10 cellular contexts compared by ENCODE assay signal in the genomic region with DNA sequence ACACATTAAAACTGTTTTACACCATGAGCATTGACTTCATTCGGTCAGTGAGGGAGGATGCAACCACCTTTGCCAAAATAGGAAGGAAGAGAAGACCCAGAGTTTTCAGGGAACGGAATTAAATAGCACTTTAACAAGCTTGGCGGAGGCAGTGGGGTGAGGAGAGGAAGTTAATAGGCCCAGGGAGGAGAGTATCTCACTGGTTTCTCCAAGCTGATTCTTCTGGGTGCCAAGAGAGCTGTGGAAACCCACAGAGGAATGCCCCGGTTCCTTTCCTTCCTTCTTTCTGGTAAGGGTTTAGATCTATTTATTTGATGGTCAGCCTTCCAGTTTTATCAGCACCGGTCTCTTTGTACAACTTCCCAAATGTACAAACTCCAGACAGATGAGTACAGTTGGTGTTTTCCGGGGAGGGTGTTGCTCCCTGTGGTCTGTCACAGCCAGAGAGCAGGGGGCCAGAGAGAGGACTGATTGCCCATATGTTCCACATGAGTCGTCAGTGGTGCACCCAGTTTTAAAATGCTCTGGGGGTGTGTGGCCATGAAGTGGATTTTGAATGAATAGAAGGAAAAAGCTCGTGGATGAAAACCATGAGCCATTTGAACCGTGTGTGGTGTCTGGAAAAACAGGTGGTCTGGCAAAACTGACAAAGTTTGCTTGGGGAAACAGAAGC. TPM values are rescaled to one million over a fixed set of nuclear protein-coding genes. Genes with fewer than 3 reads are reported as not detected.
A peak's percentile ranks its signal among the peaks of the same experiment; 100 is the strongest.
DNase-seq lines count a peak whose midpoint lies in the region; ATAC-seq, FAIRE-seq and TF ChIP-seq lines count a peak whose summit lies in the region.
"Had no signal": no experiment of that assay in that cellular context is flagged by ENCODE, and none has a peak within 500 bp of the region (broad histone marks: within the 10 kb centered on the region; RNA-seq: fewer than 3 reads in every experiment).

No MANE protein-coding gene starts in this region.

- no peaks in the 10 kb centered on the region for H3K27me3 ChIP-seq in BLaER1

- peak overlapping the region; percentile 41; the same call in 1 of the 2 replicates for H3K9ac ChIP-seq in BLaER1

- peak overlapping the region; percentile 82 for H3K4me2 ChIP-seq in BLaER1

- peak overlapping the region; percentile 95 for H3K27ac Mint-ChIP-seq in activated naive CD4-positive, alpha-beta T cell treated with anti-CD3 and anti-CD28 coated beads, Interleukin-2, amount 50 U/mL, for 24 hours
- H3K27ac Mint-ChIP-seq in nephron progenitor cell = no peak overlapping the region

- peak overlapping the region; percentile 79 for H3K4me3 Mint-ChIP-seq in activated naive CD4-positive, alpha-beta T cell treated with anti-CD3 and anti-CD28 coated beads, Interleukin-2, amount 50 U/mL, for 24 hours
- peak overlapping the region; percentile 44 for H3K4me3 Mint-ChIP-seq in nephron progenitor cell

- no peak for DNase-seq in GM12891 (ENCODE audit: insufficient read length, low spot score)
- no peak for DNase-seq in nephron progenitor cell
- no peak for DNase-seq in NCI-H774 (lab: John Stamatoyannopoulos, UW)
- DNase-seq in NCI-H446 (lab: John Stamatoyannopoulos, UW) = no peak
- no peak for DNase-seq in effector CD4-positive, alpha-beta T cell

- H3K36me3 Mint-ChIP-seq in activated naive CD4-positive, alpha-beta T cell treated with anti-CD3 and anti-CD28 coated beads, Interleukin-2, amount 50 U/mL, for 24 hours = peaks cover 7% of the 10 kb centered on the region
- no peaks in the 10 kb centered on the region for H3K36me3 Mint-ChIP-seq in nephron progenitor cell (ENCODE audit: low read depth)

- H3K4me3 ChIP-seq in BLaER1 = no peak overlapping the region

- H3K4me1 Mint-ChIP-seq in activated naive CD4-positive, alpha-beta T cell treated with anti-CD3 and anti-CD28 coated beads, Interleukin-2, amount 50 U/mL, for 24 hours = peaks cover 96% of the 10 kb centered on the region
- peaks cover 24% of the 10 kb centered on the region for H3K4me1 Mint-ChIP-seq in nephron progenitor cell

- H3K9me3 Mint-ChIP-seq in activated naive CD4-positive, alpha-beta T cell treated with anti-CD3 and anti-CD28 coated beads, Interleukin-2, amount 50 U/mL, for 24 hours = no peaks in the 10 kb centered on the region
- H3K9me3 Mint-ChIP-seq in nephron progenitor cell = no peaks in the 10 kb centered on the region

- H3K9me3 ChIP-seq in BLaER1 = no peaks in the 10 kb centered on the region

- no peak for TF ChIP-seq CTCF in nephron progenitor cell (IDR thresholded peaks at IDR 0.05)

- H3K27ac ChIP-seq in BLaER1 = peak overlapping the region; percentile 51
- H3K27ac ChIP-seq: VCaP had no signal

- no peaks in the 10 kb centered on the region for H3K36me3 ChIP-seq in BLaER1

- H4K20me1 ChIP-seq in BLaER1 = peaks cover 56% of the 10 kb centered on the region; the same call in 1 of the 2 replicates

- ATAC-seq in HG02938 (IDR thresholded peaks at IDR 0.05; ENCODE audit: unreplicated experiment) = no peak

- peak; percentile 62 for FAIRE-seq in GM12891 (lab: Jason Lieb, UNC)
- FAIRE-seq: astrocyte had no signal

- no peak for TF ChIP-seq POLR2A in GM12891 (IDR thresholded peaks at IDR 0.05; ENCODE audit: low read depth, low read length)

- H3K27me3 Mint-ChIP-seq in activated naive CD4-positive, alpha-beta T cell treated with anti-CD3 and anti-CD28 coated beads, Interleukin-2, amount 50 U/mL, for 24 hours = no peaks in the 10 kb centered on the region
- H3K27me3 Mint-ChIP-seq in nephron progenitor cell (ENCODE audit: low read depth, poor library complexity) = peaks cover 3% of the 10 kb centered on the region

- H3K4me1 ChIP-seq in BLaER1 = peaks cover 91% of the 10 kb centered on the region

TF ChIP-seq in GM12891, 5 proteins besides CTCF, POLR2A, EP300 and RAD21:
- no peak for TF ChIP-seq TAF1 (IDR thresholded peaks at IDR 0.05; ENCODE audit: low read depth, low read length)
- TF ChIP-seq PAX5 (IDR thresholded peaks at IDR 0.05; ENCODE audit: insufficient read depth, low read length, severe bottlenecking) = no peak
- peak; percentile 22; the same call in 1 of the 2 replicates for TF ChIP-seq SPI1 (IDR thresholded peaks at IDR 0.05; ENCODE audit: low read depth, low read length)
TF ChIP-seq in GM12891: peak in this region for 1.

RNA-seq across cellular contexts. Expression of a gene that starts 26.5 kb away (rescaled TPM):
- polyA plus RNA-seq in GM12891 (2012; ENCODE audit: low read depth, missing spikeins) = 45.7 TPM
